Comparison of ENCODE assay signal across 1 cellular context in the genomic region with DNA sequence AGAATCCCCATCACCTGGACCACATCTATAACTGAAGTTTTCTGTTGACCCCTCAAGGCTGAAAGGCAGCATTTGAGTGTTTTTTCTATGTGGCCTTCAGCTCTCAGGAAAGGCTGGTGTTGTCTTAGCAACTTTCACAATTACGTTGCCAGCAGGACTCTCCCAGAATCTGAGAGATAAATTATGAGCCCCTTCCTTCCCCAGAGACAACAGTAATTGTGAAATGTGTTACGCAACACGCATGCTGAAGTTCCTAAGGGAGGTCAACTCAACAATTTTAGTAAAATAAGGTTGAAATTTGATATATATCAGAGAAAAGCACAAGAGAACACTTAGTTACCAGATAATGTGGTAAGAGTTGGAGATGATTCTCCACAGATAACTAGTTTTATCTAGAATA.
A peak's percentile ranks its signal among the peaks of the same experiment; 100 is the strongest.
TF ChIP-seq lines count a peak whose summit lies in the region.

No MANE protein-coding gene starts in this region.

TF ChIP-seq in H1, 55 proteins besides CTCF, POLR2A, EP300 and RAD21:
- TF ChIP-seq TAF7 (optimal IDR thresholded peaks at IDR 0.05; ENCODE audit: borderline replicate concordance, low read depth, low read length): no peak
- TF ChIP-seq, protein P1, sequence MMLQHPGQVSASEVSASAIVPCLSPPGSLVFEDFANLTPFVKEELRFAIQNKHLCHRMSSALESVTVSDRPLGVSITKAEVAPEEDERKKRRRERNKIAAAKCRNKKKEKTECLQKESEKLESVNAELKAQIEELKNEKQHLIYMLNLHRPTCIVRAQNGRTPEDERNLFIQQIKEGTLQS (IDR thresholded peaks at IDR 0.05; ENCODE audit: insufficient read depth, low read depth, low read length): no peak
- TF ChIP-seq CEBPB (IDR thresholded peaks at IDR 0.05; ENCODE audit: low read depth, low read length): peak; percentile 82; the same call in 1 of the 2 replicates
- no peak for TF ChIP-seq GTF2F1 (IDR thresholded peaks at IDR 0.05; ENCODE audit: borderline replicate concordance, low read depth, low read length)
- no peak for TF ChIP-seq NRF1 (IDR thresholded peaks at IDR 0.05; ENCODE audit: low read depth, low read length)
- no peak for TF ChIP-seq TEAD4 (IDR thresholded peaks at IDR 0.05; ENCODE audit: low read depth, low read length)
